10 cellular contexts compared by ENCODE assay signal in genomic region chr9:128898382-128898781, GRCh38. TPM values are rescaled to one million over a fixed set of nuclear protein-coding genes. Genes with fewer than 3 reads are reported as not detected.
DNase-seq lines count a peak whose midpoint lies in the region; ATAC-seq, FAIRE-seq and TF ChIP-seq lines count a peak whose summit lies in the region.
"Had no signal": no experiment of that assay in that cellular context is flagged by ENCODE, and none has a peak within 500 bp of the region (broad histone marks: within the 10 kb centered on the region; RNA-seq: fewer than 3 reads in every experiment).

No MANE protein-coding gene starts in this region.

- peaks cover 17% of the 10 kb centered on the region for H3K36me3 ChIP-seq in CD4-positive, CD25-positive, alpha-beta regulatory T cell (ENCODE audit: control insufficient read depth, insufficient read depth, low read length)
- peaks cover 18 to 21% of the 10 kb centered on the region in 2 experiments for H3K36me3 ChIP-seq in endothelial cell of umbilical vein (ENCODE audit: control insufficient read depth in 2 of 2, extremely low read depth in 1 of 2, insufficient read depth in 2 of 2, low read length in 2 of 2)

- no peak for ATAC-seq in CD4-positive, CD25-positive, alpha-beta regulatory T cell (ENCODE audit: low read depth in 2 of 2)
- no peak for ATAC-seq in T-helper 17 cell
- no peak for ATAC-seq in GM19455 (IDR thresholded peaks at IDR 0.05; ENCODE audit: unreplicated experiment)
- ATAC-seq in GM19328 (IDR thresholded peaks at IDR 0.05; ENCODE audit: unreplicated experiment): no peak

- no peaks in the 10 kb centered on the region for H3K9me3 ChIP-seq in CD4-positive, CD25-positive, alpha-beta regulatory T cell (ENCODE audit: control insufficient read depth in 2 of 2, low read length in 2 of 2)
- H3K9me3 ChIP-seq in T-helper 17 cell (ENCODE audit: control insufficient read depth, low read length, poor library complexity, severe bottlenecking) (no peaks in the 10 kb centered on the region), endothelial cell of umbilical vein (replicated peaks; ENCODE audit: control insufficient read depth, insufficient read depth, low read length) (no peaks in the 10 kb centered on the region)

- H2AFZ ChIP-seq in endothelial cell of umbilical vein (ENCODE audit: low read depth, low read length): no peak overlapping the region

- H3K4me3 ChIP-seq in CD4-positive, CD25-positive, alpha-beta regulatory T cell (ENCODE audit: low read depth, low read length): peak overlapping the region; percentile 28
- H3K4me3 ChIP-seq in endothelial cell of umbilical vein (replicated peaks in 1 of 3; ENCODE audit: insufficient read depth in 1 of 3, low read depth in 1 of 3, low read length in 3 of 3): no peak overlapping the region
- H3K4me3 ChIP-seq: SK-N-MC had no signal

- no peaks in the 10 kb centered on the region for H3K9me1 ChIP-seq in endothelial cell of umbilical vein (replicated peaks; ENCODE audit: control insufficient read depth, extremely low read depth, insufficient read depth, low read length)

- no peaks in the 10 kb centered on the region for H3K9me3 Mint-ChIP-seq in CD4-positive, CD25-positive, alpha-beta regulatory T cell
- H3K9me3 Mint-ChIP-seq in osteocyte (ENCODE audit: unreplicated experiment): no peaks in the 10 kb centered on the region

- CTCF ChIA-PET in endothelial cell of umbilical vein (lab: Charles Lee): interaction anchor here (1.4 kb wide), 1 partner anchor 58 kb away, joined by 3 read pairs; no protein-coding TSS in a partner anchor

- BruUV-seq in endothelial cell of umbilical vein (replicated peaks; lab: Mats Ljungman, UMichigan): no TSS peak

- peaks cover 27 to 95% (median 46%) of the 10 kb centered on the region in 4 donors for H3K4me1 Mint-ChIP-seq in CD4-positive, CD25-positive, alpha-beta regulatory T cell
- peaks cover 52% of the 10 kb centered on the region for H3K4me1 Mint-ChIP-seq in T-helper 17 cell
- peaks cover 44% of the 10 kb centered on the region for H3K4me1 Mint-ChIP-seq in osteocyte (ENCODE audit: unreplicated experiment)

- peaks cover 89% of the 10 kb centered on the region for H3K79me2 ChIP-seq in endothelial cell of umbilical vein (ENCODE audit: control insufficient read depth, insufficient read depth, low read length)

- intact Hi-C loops in endothelial cell of umbilical vein (cut with micrococcal nuclease): no loop called here

- no peak overlapping the region for H3K4me2 ChIP-seq in endothelial cell of umbilical vein (ENCODE audit: insufficient read depth, low read length)

- TF ChIP-seq POLR2A in endothelial cell of umbilical vein (IDR thresholded peaks at IDR 0.05; ENCODE audit: low read depth, low read length): no peak

- peak overlapping the region; percentile 13 to 81 (median 62) for H3K4me3 Mint-ChIP-seq in CD4-positive, CD25-positive, alpha-beta regulatory T cell
- peak overlapping the region; percentile 84 for H3K4me3 Mint-ChIP-seq in T-helper 17 cell
- no peak overlapping the region for H3K4me3 Mint-ChIP-seq in osteocyte (ENCODE audit: unreplicated experiment)

- H3K27me3 ChIP-seq in CD4-positive, CD25-positive, alpha-beta regulatory T cell (ENCODE audit: control insufficient read depth, insufficient read depth, low read length): no peaks in the 10 kb centered on the region
- H3K27me3 ChIP-seq in endothelial cell of umbilical vein (ENCODE audit: control insufficient read depth in 2 of 2, insufficient read depth in 2 of 2, low read length in 2 of 2): no peaks in the 10 kb centered on the region

- peak overlapping the region; percentile 79 for H3K27ac ChIP-seq in CD4-positive, CD25-positive, alpha-beta regulatory T cell (ENCODE audit: insufficient read depth, low read length, poor library complexity, severe bottlenecking)
- H3K27ac ChIP-seq in endothelial cell of umbilical vein (ENCODE audit: insufficient read depth, low read depth, low read length): no peak overlapping the region
- H3K27ac ChIP-seq: SK-N-MC had no signal

- H3K9ac ChIP-seq in endothelial cell of umbilical vein (replicated peaks; ENCODE audit: extremely low read depth, insufficient read depth, low read length): no peak overlapping the region

- H4K20me1 ChIP-seq in endothelial cell of umbilical vein (replicated peaks; ENCODE audit: control insufficient read depth, extremely low read depth, insufficient read depth, low read length): no peaks in the 10 kb centered on the region

- H3K36me3 Mint-ChIP-seq in CD4-positive, CD25-positive, alpha-beta regulatory T cell: peaks cover 38% of the 10 kb centered on the region
- peaks cover 2% of the 10 kb centered on the region for H3K36me3 Mint-ChIP-seq in T-helper 17 cell (ENCODE audit: low read depth)
- peaks cover 6% of the 10 kb centered on the region for H3K36me3 Mint-ChIP-seq in osteocyte (ENCODE audit: unreplicated experiment)

- POLR2A ChIA-PET in endothelial cell of umbilical vein (lab: Charles Lee): interaction anchor here (0.6 kb wide), 1 partner anchor 168 kb away, joined by 5 read pairs; no protein-coding TSS in a partner anchor

- TF ChIP-seq CTCF in endothelial cell of umbilical vein (IDR thresholded peaks at IDR 0.05; ENCODE audit: extremely low read depth in 1 of 2, insufficient read depth in 1 of 2, low read depth in 1 of 2, low read length in 2 of 2) (no peak), osteocyte (IDR thresholded peaks at IDR 0.05) (no peak)

- FAIRE-seq in endothelial cell of umbilical vein (lab: Jason Lieb, UNC): peak; percentile 67

- dilution Hi-C loops in endothelial cell of umbilical vein (cut with MboI; ENCODE audit: extremely low pct_ligation_motif_present, low sequenced_read_pairs): no loop called here

- peak overlapping the region; percentile 95 to 98 (median 97) for H3K27ac Mint-ChIP-seq in CD4-positive, CD25-positive, alpha-beta regulatory T cell
- H3K27ac Mint-ChIP-seq in T-helper 17 cell: peak overlapping the region; percentile 91
- peak overlapping the region; percentile 54 for H3K27ac Mint-ChIP-seq in osteocyte (ENCODE audit: unreplicated experiment)

- H3K27me3 Mint-ChIP-seq in CD4-positive, CD25-positive, alpha-beta regulatory T cell: no peaks in the 10 kb centered on the region
- no peaks in the 10 kb centered on the region for H3K27me3 Mint-ChIP-seq in T-helper 17 cell
- no peaks in the 10 kb centered on the region for H3K27me3 Mint-ChIP-seq in osteocyte (ENCODE audit: unreplicated experiment)

- H3K4me1 ChIP-seq in CD4-positive, CD25-positive, alpha-beta regulatory T cell (ENCODE audit: control insufficient read depth, insufficient read depth, low read length, poor library complexity, severe bottlenecking): peaks cover 92% of the 10 kb centered on the region
- H3K4me1 ChIP-seq in endothelial cell of umbilical vein (ENCODE audit: control insufficient read depth, extremely low read depth, insufficient read depth, low read length): peaks cover 7% of the 10 kb centered on the region

- DNase-seq in CD4-positive, CD25-positive, alpha-beta regulatory T cell: peak in 1 of 3 donors; percentile 58
- DNase-seq in T-helper 17 cell (no peak), endothelial cell of umbilical vein (ENCODE audit: low read depth, low spot score) (no peak), osteocyte (ENCODE audit: extremely low spot score, unreplicated experiment) (no peak), RPMI8226 (no peak), T1000 (lab: John Stamatoyannopoulos, UW) (no peak)
- DNase-seq: NCI-H524 treated with DMSO at 0.1 percent for 48 hours had no signal

RNA-seq across cellular contexts. Expression of gene LRRC8A, which starts 16.4 kb away (rescaled TPM):
- 39.7 TPM for total RNA-seq in CD4-positive, CD25-positive, alpha-beta regulatory T cell
- 10 to 100 TPM; 29.3 to 35.0 (median 31.3) TPM for polyA plus RNA-seq in CD4-positive, CD25-positive, alpha-beta regulatory T cell
- total RNA-seq in T-helper 17 cell: 10 to 100 TPM; 28.9 to 30.3 TPM
- total RNA-seq in endothelial cell of umbilical vein: 99.6 and 126 TPM in 2 replicates
- 129 and 134 TPM in 2 replicates for polyA plus RNA-seq in endothelial cell of umbilical vein
- 114 TPM in 2 replicates for polyA plus RNA-seq in endothelial cell of umbilical vein (2011; cell fraction: cytosol; rRNA removed)
- 66.6 and 67.7 TPM in 2 replicates for polyA plus RNA-seq in endothelial cell of umbilical vein (2011; cell fraction: nucleus; rRNA removed)
- polyA plus RNA-seq in endothelial cell of umbilical vein (2012): 82.3 and 108 TPM in 2 replicates
- polyA minus RNA-seq in endothelial cell of umbilical vein: 179 and 186 TPM in 2 replicates
- polyA minus RNA-seq in endothelial cell of umbilical vein (2011; cell fraction: cytosol; rRNA and poly(A)+ RNA removed): 21.5 TPM
- 55.5 and 56.5 TPM in 2 replicates for polyA minus RNA-seq in endothelial cell of umbilical vein (2011; cell fraction: nucleus; rRNA and poly(A)+ RNA removed)
- total RNA-seq in osteocyte: 39.5 and 42.8 TPM in 2 replicates

RNA-seq across cellular contexts. Expression of gene KYAT1, which starts 16.6 kb away (rescaled TPM):
- 8.2 TPM for total RNA-seq in CD4-positive, CD25-positive, alpha-beta regulatory T cell
- polyA plus RNA-seq in CD4-positive, CD25-positive, alpha-beta regulatory T cell: 10 to 100 TPM; 11.3 to 15.7 (median 11.6) TPM
- total RNA-seq in T-helper 17 cell (1 to 10 TPM; 4.8 to 5.7 TPM), endothelial cell of umbilical vein (7.2 and 8.0 TPM in 2 replicates), osteocyte (5.3 and 6.5 TPM in 2 replicates)
- polyA plus RNA-seq in endothelial cell of umbilical vein: 9.6 and 10.3 TPM in 2 replicates
- polyA plus RNA-seq in endothelial cell of umbilical vein (2011; cell fraction: cytosol; rRNA removed): 6.9 and 7.2 TPM in 2 replicates
- polyA plus RNA-seq in endothelial cell of umbilical vein (2011; cell fraction: nucleus; rRNA removed): 27.0 and 28.9 TPM in 2 replicates
- 5.8 and 8.3 TPM in 2 replicates for polyA plus RNA-seq in endothelial cell of umbilical vein (2012)
- polyA minus RNA-seq in endothelial cell of umbilical vein: 6.1 and 8.5 TPM in 2 replicates
- polyA minus RNA-seq in endothelial cell of umbilical vein (2011; cell fraction: cytosol; rRNA and poly(A)+ RNA removed): 11.5 TPM
- 5.9 and 7.1 TPM in 2 replicates for polyA minus RNA-seq in endothelial cell of umbilical vein (2011; cell fraction: nucleus; rRNA and poly(A)+ RNA removed)

RNA-seq across cellular contexts. Expression of gene PHYHD1, which starts 22.4 kb away (rescaled TPM):
- total RNA-seq in CD4-positive, CD25-positive, alpha-beta regulatory T cell: 0.52 TPM
- polyA plus RNA-seq in CD4-positive, CD25-positive, alpha-beta regulatory T cell: under 1 TPM in 2 of 4 donors, not detected in 2; 0.40 to 0.60 TPM
- total RNA-seq in T-helper 17 cell: under 1 TPM in 1 of 2 donors, not detected in 1; 0.45 TPM
- total RNA-seq in endothelial cell of umbilical vein: 0.30 and 1.8 TPM in 2 replicates
- polyA plus RNA-seq in endothelial cell of umbilical vein: 1.1 and 1.8 TPM in 2 replicates
- polyA plus RNA-seq in endothelial cell of umbilical vein (2011; cell fraction: cytosol; rRNA removed): 0.77 and 1.2 TPM in 2 replicates
- 2.7 and 3.0 TPM in 2 replicates for polyA plus RNA-seq in endothelial cell of umbilical vein (2011; cell fraction: nucleus; rRNA removed)
- not detected in 2 replicates for polyA plus RNA-seq in endothelial cell of umbilical vein (2012)
- polyA minus RNA-seq in endothelial cell of umbilical vein: 0.28 and 1.3 TPM in 2 replicates
- polyA minus RNA-seq in endothelial cell of umbilical vein (2011; cell fraction: cytosol; rRNA and poly(A)+ RNA removed): not detected
- 1.6 and 1.7 TPM in 2 replicates for polyA minus RNA-seq in endothelial cell of umbilical vein (2011; cell fraction: nucleus; rRNA and poly(A)+ RNA removed)
- total RNA-seq in osteocyte: 4.6 and 6.0 TPM in 2 replicates

RNA-seq across cellular contexts. Expression of gene DOLK, which starts 49.0 kb away (rescaled TPM):
- 6.1 TPM for total RNA-seq in CD4-positive, CD25-positive, alpha-beta regulatory T cell
- 10 to 100 TPM in 2 of 4 donors, 1 to 10 TPM in 2; 7.6 to 12.3 (median 9.7) TPM for polyA plus RNA-seq in CD4-positive, CD25-positive, alpha-beta regulatory T cell
- total RNA-seq in T-helper 17 cell (1 to 10 TPM; 5.1 to 7.4 TPM), endothelial cell of umbilical vein (18.8 and 22.3 TPM in 2 replicates), osteocyte (27.4 and 30.5 TPM in 2 replicates)
- polyA plus RNA-seq in endothelial cell of umbilical vein: 59.8 and 71.6 TPM in 2 replicates
- 26.2 and 27.5 TPM in 2 replicates for polyA plus RNA-seq in endothelial cell of umbilical vein (2011; cell fraction: cytosol; rRNA removed)
- polyA plus RNA-seq in endothelial cell of umbilical vein (2011; cell fraction: nucleus; rRNA removed): 13.3 and 13.6 TPM in 2 replicates
- 22.6 and 24.8 TPM in 2 replicates for polyA plus RNA-seq in endothelial cell of umbilical vein (2012)
- polyA minus RNA-seq in endothelial cell of umbilical vein: 68.3 and 77.7 TPM in 2 replicates
- 17.3 TPM for polyA minus RNA-seq in endothelial cell of umbilical vein (2011; cell fraction: cytosol; rRNA and poly(A)+ RNA removed)
- 15.5 and 18.1 TPM in 2 replicates for polyA minus RNA-seq in endothelial cell of umbilical vein (2011; cell fraction: nucleus; rRNA and poly(A)+ RNA removed)

RNA-seq across cellular contexts. Expression of gene NUP188, which starts 49.1 kb away (rescaled TPM):
- 74.3 TPM for total RNA-seq in CD4-positive, CD25-positive, alpha-beta regulatory T cell
- 10 to 100 TPM; 20.8 to 23.4 (median 21.8) TPM for polyA plus RNA-seq in CD4-positive, CD25-positive, alpha-beta regulatory T cell
- 10 to 100 TPM; 62.2 to 75.1 TPM for total RNA-seq in T-helper 17 cell
- 62.1 and 66.2 TPM in 2 replicates for total RNA-seq in endothelial cell of umbilical vein
- polyA plus RNA-seq in endothelial cell of umbilical vein: 62.7 TPM in 2 replicates
- 46.2 and 57.1 TPM in 2 replicates for polyA plus RNA-seq in endothelial cell of umbilical vein (2011; cell fraction: cytosol; rRNA removed)
- 105 and 115 TPM in 2 replicates for polyA plus RNA-seq in endothelial cell of umbilical vein (2011; cell fraction: nucleus; rRNA removed)
- 43.7 and 48.4 TPM in 2 replicates for polyA plus RNA-seq in endothelial cell of umbilical vein (2012)
- 198 and 201 TPM in 2 replicates for polyA minus RNA-seq in endothelial cell of umbilical vein
- 180 TPM for polyA minus RNA-seq in endothelial cell of umbilical vein (2011; cell fraction: cytosol; rRNA and poly(A)+ RNA removed)
- 102 and 120 TPM in 2 replicates for polyA minus RNA-seq in endothelial cell of umbilical vein (2011; cell fraction: nucleus; rRNA and poly(A)+ RNA removed)
- 44.5 and 49.0 TPM in 2 replicates for total RNA-seq in osteocyte
